ENCODE assay signal across 1 cellular context in the genomic region with DNA sequence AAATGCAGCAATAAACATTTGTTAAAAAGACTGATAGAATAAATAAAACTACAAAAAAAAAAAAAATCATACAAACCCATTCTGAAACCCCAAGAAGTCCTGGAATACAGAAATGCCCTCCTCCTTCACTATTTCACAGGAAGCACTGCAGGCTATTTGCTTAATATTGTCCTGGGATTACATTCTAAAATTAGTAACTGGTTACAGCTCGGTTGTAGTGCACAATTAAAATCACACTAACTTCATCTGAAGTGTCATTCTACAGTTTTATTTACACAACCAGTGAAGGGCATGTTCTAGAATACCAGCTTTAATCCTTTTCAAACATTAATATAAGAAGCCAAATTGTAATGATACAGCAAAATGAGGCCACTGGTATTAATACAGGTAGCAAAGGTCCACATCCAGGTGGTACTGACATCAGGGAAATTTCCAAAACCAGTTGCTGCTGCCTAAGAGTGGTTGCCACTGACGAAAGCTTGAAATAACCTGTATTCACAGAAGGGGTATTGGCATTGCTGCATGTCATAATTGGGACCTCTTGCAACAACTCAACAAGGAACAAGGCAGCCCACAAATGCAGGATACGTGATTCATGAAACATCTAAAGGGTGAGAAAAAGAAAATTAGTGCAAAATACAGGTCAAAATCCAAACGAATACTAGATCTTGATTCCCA.
TF ChIP-seq lines count a peak whose summit lies in the region.

No MANE protein-coding gene starts in this region.

TF ChIP-seq in endothelial cell of umbilical vein, 7 proteins besides CTCF, POLR2A, EP300 and RAD21:
- TF ChIP-seq MAX (IDR thresholded peaks at IDR 0.05; ENCODE audit: insufficient read depth, insufficient read length) (no peak), EZH2 (IDR thresholded peaks at IDR 0.05; ENCODE audit: borderline replicate concordance, low read depth, low read length, severe bottlenecking) (no peak), GATA2 (IDR thresholded peaks at IDR 0.05; ENCODE audit: insufficient read depth, insufficient read length, low read depth, low read length) (no peak), POLR2AphosphoS5 (IDR thresholded peaks at IDR 0.05; ENCODE audit: insufficient read depth, low read depth, low read length) (no peak), MYC (IDR thresholded peaks at IDR 0.05; ENCODE audit: low read depth, low read length) (no peak), JUN (IDR thresholded peaks at IDR 0.05; ENCODE audit: borderline replicate concordance, insufficient read depth, insufficient read length, low read depth) (no peak), FOS (IDR thresholded peaks at IDR 0.05; ENCODE audit: borderline replicate concordance, insufficient read depth, low read length) (no peak)
TF ChIP-seq in endothelial cell of umbilical vein: peak in this region for 0.
